14 cellular contexts compared by ENCODE assay signal in the genomic region with DNA sequence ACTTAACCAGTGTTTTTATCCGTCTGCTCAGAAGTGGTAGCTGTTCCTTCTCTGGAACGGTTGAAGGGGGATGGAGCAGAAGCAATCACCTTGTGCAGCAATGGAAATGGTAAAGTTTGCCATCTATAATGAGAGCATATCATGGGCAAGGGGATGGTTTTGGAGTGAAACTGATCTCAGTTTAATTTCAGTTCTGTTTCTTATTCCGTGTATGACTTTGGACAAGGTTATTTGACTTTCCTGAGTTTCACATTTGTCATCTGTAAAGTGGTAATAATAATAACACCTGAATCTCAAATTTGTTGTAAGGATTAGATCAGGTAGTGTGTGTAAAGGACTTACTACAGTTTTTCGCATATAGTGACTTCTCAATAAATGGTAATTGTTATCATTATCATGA.
A peak's percentile ranks its signal among the peaks of the same experiment; 100 is the strongest.
DNase-seq lines count a peak whose midpoint lies in the region; ATAC-seq and FAIRE-seq lines count a peak whose summit lies in the region.
"Had no signal": no experiment of that assay in that cellular context is flagged by ENCODE, and none has a peak within 500 bp of the region (broad histone marks: within the 10 kb centered on the region; RNA-seq: fewer than 3 reads in every experiment).

No MANE protein-coding gene starts in this region.

- ATAC-seq in GM21825 (IDR thresholded peaks at IDR 0.05; ENCODE audit: unreplicated experiment) (peak; percentile 80), HG03159 (IDR thresholded peaks at IDR 0.05; ENCODE audit: unreplicated experiment) (peak; percentile 93)
- ATAC-seq in activated CD8-positive, alpha-beta memory T cell treated with anti-CD3 and anti-CD28 coated beads, Interleukin-2, amount 10 ng/mL, durations not matched to agents 7 days and 5 days = no peak
- ATAC-seq: HCT116, K562, left lobe of liver, sciatic nerve had no signal

- H3K27ac Mint-ChIP-seq in activated CD8-positive, alpha-beta memory T cell treated with anti-CD3 and anti-CD28 coated beads, Interleukin-2, amount 10 ng/mL, durations not matched to agents 7 days and 5 days = no peak overlapping the region
- H3K27ac Mint-ChIP-seq: nephron had no signal

- H3K9me3 Mint-ChIP-seq in activated CD8-positive, alpha-beta memory T cell treated with anti-CD3 and anti-CD28 coated beads, Interleukin-2, amount 10 ng/mL, durations not matched to agents 7 days and 5 days (ENCODE audit: low read depth) = peaks cover 2% of the 10 kb centered on the region
- H3K9me3 Mint-ChIP-seq: nephron had no signal

- peaks cover 3% of the 10 kb centered on the region for H3K4me1 Mint-ChIP-seq in activated CD8-positive, alpha-beta memory T cell treated with anti-CD3 and anti-CD28 coated beads, Interleukin-2, amount 10 ng/mL, durations not matched to agents 7 days and 5 days
- H3K4me1 Mint-ChIP-seq: nephron had no signal

- CTCF ChIA-PET in activated CD8-positive, alpha-beta memory T cell treated with anti-CD3 and anti-CD28 coated beads, Interleukin-2, amount 10 ng/mL, durations not matched to agents 7 days and 5 days (lab: Charles Lee) = interaction anchor here (2.1 kb wide), 1 partner anchor 10 kb away, joined by 9 read pairs; no protein-coding TSS in a partner anchor

- DNase-seq in GM19239 (ENCODE audit: insufficient read length, low spot score) (no peak), islet precursor cell (no peak), globus pallidus (ENCODE audit: low spot score) (no peak), NCI-H446 treated with DMSO at 0.1 percent for 48 hours (lab: John Stamatoyannopoulos, UW) (no peak)
- DNase-seq in activated CD8-positive, alpha-beta memory T cell treated with anti-CD3 and anti-CD28 coated beads, Interleukin-2, amount 10 ng/mL, durations not matched to agents 7 days and 5 days = no peak
- DNase-seq: activated gamma-delta T cell, NCI-H187 treated with DMSO at 0.1 percent for 48 hours had no signal

- H3K27me3 Mint-ChIP-seq in activated CD8-positive, alpha-beta memory T cell treated with anti-CD3 and anti-CD28 coated beads, Interleukin-2, amount 10 ng/mL, durations not matched to agents 7 days and 5 days = peaks cover 19% of the 10 kb centered on the region

- H3K36me3 Mint-ChIP-seq in activated CD8-positive, alpha-beta memory T cell treated with anti-CD3 and anti-CD28 coated beads, Interleukin-2, amount 10 ng/mL, durations not matched to agents 7 days and 5 days = peaks cover 2% of the 10 kb centered on the region

- no peak overlapping the region for H3K4me3 Mint-ChIP-seq in activated CD8-positive, alpha-beta memory T cell treated with anti-CD3 and anti-CD28 coated beads, Interleukin-2, amount 10 ng/mL, durations not matched to agents 7 days and 5 days
- H3K4me3 Mint-ChIP-seq: nephron had no signal

- peak; percentile 56 for FAIRE-seq in GM19239 (lab: Jason Lieb, UNC)
- FAIRE-seq: K562 had no signal
